ENCODE assay signal across 25 cellular contexts in genomic region chr5:38107096-38107495, GRCh38.
"Had no signal": no experiment of that assay in that cellular context is flagged by ENCODE, and none has a peak within 500 bp of the region (broad histone marks: within the 10 kb centered on the region; RNA-seq: fewer than 3 reads in every experiment).

No MANE protein-coding gene starts in this region.

- H3K9me3 ChIP-seq: colonic mucosa, gastroesophageal sphincter, heart left ventricle, left lung, lower lobe of right lung, mucosa of descending colon had no signal

- H2AFZ ChIP-seq: hepatocyte had no signal

- H3K4me3 Mint-ChIP-seq: dendritic cell treated with granulocyte-macrophage colony-stimulating factor and Interleukin-4, amounts not matched to agents 40 ng/mL and 50 ng/mL, for 4 days; effector memory CD8-positive, alpha-beta T cell; endodermal cell; mesothelial cell of epicardium; naive B cell had no signal

- ATAC-seq: effector memory CD8-positive, alpha-beta T cell; esophagus mucosa; foreskin keratinocyte; gastroesophageal sphincter; heart left ventricle; left cardiac atrium; left lung; left ventricle myocardium superior; lower lobe of right lung; mucosa of descending colon had no signal

- H3K4me3 ChIP-seq: colonic mucosa, gastroesophageal sphincter, heart left ventricle, hepatocyte, left lung, lower lobe of right lung, mucosa of descending colon had no signal

- H3K4me1 ChIP-seq: colonic mucosa, foreskin keratinocyte, gastroesophageal sphincter, heart left ventricle, left lung, lower lobe of right lung had no signal

- H3K36me3 Mint-ChIP-seq: mesothelial cell of epicardium, naive B cell had no signal

- H3K27me3 Mint-ChIP-seq: dendritic cell treated with granulocyte-macrophage colony-stimulating factor and Interleukin-4, amounts not matched to agents 40 ng/mL and 50 ng/mL, for 4 days; effector memory CD8-positive, alpha-beta T cell; naive B cell had no signal

- H3K36me3 ChIP-seq: colonic mucosa, gastroesophageal sphincter, heart left ventricle, left lung, lower lobe of right lung had no signal

- FAIRE-seq: frontal cortex, islet of Langerhans, keratinocyte had no signal

- H3K27ac ChIP-seq: colonic mucosa, epithelial cell of prostate, foreskin keratinocyte, gastroesophageal sphincter, heart left ventricle, hepatocyte, left lung, lower lobe of right lung had no signal

- H3K4me1 Mint-ChIP-seq: naive B cell had no signal

- H3K27ac Mint-ChIP-seq: dendritic cell treated with granulocyte-macrophage colony-stimulating factor and Interleukin-4, amounts not matched to agents 40 ng/mL and 50 ng/mL, for 4 days; effector memory CD8-positive, alpha-beta T cell; endodermal cell; mesothelial cell of epicardium; naive B cell had no signal

- H3K27me3 ChIP-seq: colonic mucosa, foreskin keratinocyte, gastroesophageal sphincter, heart left ventricle, hepatocyte, left lung had no signal

- H3K9me3 Mint-ChIP-seq: dendritic cell treated with granulocyte-macrophage colony-stimulating factor and Interleukin-4, amounts not matched to agents 40 ng/mL and 50 ng/mL, for 4 days; endodermal cell; mesothelial cell of epicardium had no signal

- H3K4me2 ChIP-seq: hepatocyte had no signal

- H3K79me2 ChIP-seq: hepatocyte had no signal

- DNase-seq: colonic mucosa; cortex of kidney; effector CD8-positive, alpha-beta T cell; effector memory CD8-positive, alpha-beta T cell; endodermal cell; erythroblast; foreskin keratinocyte; heart left ventricle; hypothalamus; left cardiac atrium; left lung; left ventricle myocardium superior; lower lobe of right lung; mesenchymal stem cell; mucosa of descending colon; naive B cell had no signal
